In genomic region chr11:71449596-71449995, GRCh38 we compare ENCODE assay signal across 8 cellular contexts. TPM values are rescaled to one million over a fixed set of nuclear protein-coding genes. Genes with fewer than 3 reads are reported as not detected.
DNase-seq lines count a peak whose midpoint lies in the region; ATAC-seq, FAIRE-seq and TF ChIP-seq lines count a peak whose summit lies in the region.

No MANE protein-coding gene starts in this region.

- TF ChIP-seq RAD21 in A549 (conservative IDR thresholded peaks at IDR 0.05 in 1 of 2, IDR thresholded peaks at IDR 0.05 in 1 of 2), result no peak

- H3K4me1 ChIP-seq in A549 (peaks cover 26% of the 10 kb centered on the region; the same call in 2 of the 3 replicates), HUES64 (ENCODE audit: insufficient read depth, low read length) (peaks cover 24% of the 10 kb centered on the region)

- H3K36me3 Mint-ChIP-seq in brain, result peaks cover 31% of the 10 kb centered on the region

- FAIRE-seq in A549 (lab: Jason Lieb, UNC), result no peak

- no peak for ATAC-seq in A549
- ATAC-seq in GM19452 (IDR thresholded peaks at IDR 0.05; ENCODE audit: unreplicated experiment), result no peak

- H3K27me3 Mint-ChIP-seq in brain, result no peaks in the 10 kb centered on the region

- no peak for TF ChIP-seq EP300 in A549 (IDR thresholded peaks at IDR 0.05)

- CTCF ChIA-PET in A549 (lab: Yijun Ruan, JAX), result interaction anchor here (1.8 kb wide), 1 partner anchor 12 kb away, joined by 4 read pairs; no protein-coding TSS in a partner anchor

- H3K9ac ChIP-seq in HUES64 (ENCODE audit: low read depth, low read length), result 0 out of 2 replicates have a peak overlapping the region, but pooled peaks have one; percentile 76

- no peak for TF ChIP-seq POLR2A in A549 (IDR thresholded peaks at IDR 0.05; ENCODE audit: low read length)

- WGBS in A549 (ENCODE audit: missing lambda C conversion rate), result 67% methylated on average over 6 of the region's 6 CpGs
- 13% methylated on average over 3 of the region's 6 CpGs for WGBS in HUES64

- H3K9me3 Mint-ChIP-seq in brain, result peaks cover 5 to 14% (median 11%) of the 10 kb centered on the region in 5 experiments

- DNase-seq in A549 (ENCODE audit: low read depth in 1 of 2, low spot score in 1 of 2), result no peak
- peak; percentile 22 for DNase-seq in mesenteric fat pad (ENCODE audit: low spot score)
- no peak for DNase-seq in NCI-H1092 treated with DMSO at 0.1 percent for 48 hours (lab: John Stamatoyannopoulos, UW)
- DNase-seq in NK-92 (lab: John Stamatoyannopoulos, UW; ENCODE audit: unreplicated experiment), result no peak
- no peak for DNase-seq in NK-92 treated with Interleukin-12 subunit alpha and Interleukin-12 subunit beta, amount 100 ng/mL, for 24 hours (lab: John Stamatoyannopoulos, UW)

- H3K4me2 ChIP-seq in A549, result peak overlapping the region; percentile 83

- peak overlapping the region; percentile 50 to 91 (median 85) for H3K27ac Mint-ChIP-seq in brain

- peaks cover 77% of the 10 kb centered on the region for H3K4me1 Mint-ChIP-seq in brain

- TF ChIP-seq CTCF in A549 (IDR thresholded peaks at IDR 0.05), result no peak
- no peak for TF ChIP-seq CTCF in brain (conservative IDR thresholded peaks at IDR 0.05)

- H3K4me3 Mint-ChIP-seq in brain, result peak overlapping the region; percentile 90 to 96 (median 91)

- peak overlapping the region; percentile 79 to 95; a peak in 5 of 6 replicates for H3K27ac ChIP-seq in A549
- H3K27ac ChIP-seq in HUES64 (ENCODE audit: low read depth, low read length), result no peak overlapping the region

- H3K27me3 ChIP-seq in HUES64 (ENCODE audit: insufficient read depth, low read length), result peaks cover 4% of the 10 kb centered on the region; the same call in 1 of the 2 replicates

- POLR2A ChIA-PET in A549 (lab: Yijun Ruan, JAX), result interaction anchor here (1.7 kb wide), 1 partner anchor 198 kb away, joined by 3 read pairs; the partner anchor contains the start of gene SHANK2

- H3K4me3 ChIP-seq in A549 (peak overlapping the region; percentile 75), HUES64 (ENCODE audit: low read length) (peak overlapping the region; percentile 95)

- H3K9me3 ChIP-seq in A549 (peaks cover 16% of the 10 kb centered on the region), HUES64 (ENCODE audit: insufficient read depth, low read depth, low read length) (no peaks in the 10 kb centered on the region; the same call in 1 of the 2 replicates)

- peaks cover 28% of the 10 kb centered on the region for H3K36me3 ChIP-seq in HUES64 (ENCODE audit: insufficient read depth, low read length)

TF ChIP-seq in A549, 52 proteins besides CTCF, POLR2A, EP300 and RAD21:
- TF ChIP-seq REST (IDR thresholded peaks at IDR 0.05), result no peak
- no peak for TF ChIP-seq RARB (CRISPR knock-in tag; IDR thresholded peaks at IDR 0.05)
- TF ChIP-seq ESRRA (IDR thresholded peaks at IDR 0.05; ENCODE audit: borderline replicate concordance, low read length), result no peak
- no peak for TF ChIP-seq NPAS2 (CRISPR knock-in tag; IDR thresholded peaks at IDR 0.05; ENCODE audit: borderline replicate concordance)
- no peak for TF ChIP-seq CEBPB (IDR thresholded peaks at IDR 0.05)
- no peak for TF ChIP-seq SREBF2 (IDR thresholded peaks at IDR 0.05)
TF ChIP-seq in A549: peak in this region for 0.

RNA-seq across cellular contexts. Expression of gene DHCR7, which starts 1.4 kb away (rescaled TPM):
- polyA plus RNA-seq in A549 (2011; rRNA removed), result 42.7 and 44.2 TPM in 2 replicates
- 47.8 and 65.4 TPM in 2 replicates for polyA plus RNA-seq in A549 (2012; cell fraction: cytosol; rRNA removed)
- polyA plus RNA-seq in A549 (2012; cell fraction: nucleus; rRNA removed), result 102 and 119 TPM in 2 replicates
- polyA plus RNA-seq in A549 (2017; fragmentation: RNase III; extraction: RNeasy Plus Mini Kit Qiagen cat#74134 plus additional on column Dnase treatment), result 47.2 to 82.2 TPM (median 75.8 TPM) in 3 replicates
- 56.9 and 64.4 TPM in 2 replicates for polyA minus RNA-seq in A549 (2011; rRNA and poly(A)+ RNA removed)
- polyA plus RNA-seq in HUES64 (2013, experiment 1 of 2), result 149 TPM
- 148 TPM for polyA plus RNA-seq in HUES64 (2013, experiment 2 of 2)
- 108 TPM for polyA plus RNA-seq in brain (ENCODE audit: insufficient read depth, low read depth, low replicate concordance)
- 26.3 TPM for total RNA-seq in mesenteric fat pad

RNA-seq across cellular contexts. Expression of gene NADSYN1, which starts 3.4 kb away (rescaled TPM):
- 34.6 and 47.1 TPM in 2 replicates for polyA plus RNA-seq in A549 (2011; rRNA removed)
- polyA plus RNA-seq in A549 (2012; cell fraction: cytosol; rRNA removed), result 43.0 and 47.3 TPM in 2 replicates
- polyA plus RNA-seq in A549 (2012; cell fraction: nucleus; rRNA removed), result 131 and 187 TPM in 2 replicates
- 63.3 to 70.9 TPM (median 67.6 TPM) in 3 replicates for polyA plus RNA-seq in A549 (2017; fragmentation: RNase III; extraction: RNeasy Plus Mini Kit Qiagen cat#74134 plus additional on column Dnase treatment)
- 85.0 and 86.1 TPM in 2 replicates for polyA minus RNA-seq in A549 (2011; rRNA and poly(A)+ RNA removed)
- polyA plus RNA-seq in HUES64 (2013, experiment 1 of 2), result 22.0 TPM
- 24.1 TPM for polyA plus RNA-seq in HUES64 (2013, experiment 2 of 2)
- 16.2 TPM for polyA plus RNA-seq in brain (ENCODE audit: insufficient read depth, low read depth, low replicate concordance)
- 48.0 TPM for total RNA-seq in mesenteric fat pad
